ENCODE assay signal across 8 cellular contexts in genomic region chr13:110412132-110412912, GRCh38.
DNase-seq lines count a peak whose midpoint lies in the region; ATAC-seq, FAIRE-seq and TF ChIP-seq lines count a peak whose summit lies in the region.

No MANE protein-coding gene starts in this region.

- peak; percentile 92 for FAIRE-seq in RCC 7860 (lab: Jason Lieb, UNC)

- DNase-seq in DMS79 (lab: John Stamatoyannopoulos, UW) (peak; percentile 17), HS-5 (ENCODE audit: low read depth) (peak; percentile 77), RCC 7860 (ENCODE audit: low spot score) (peak; percentile 94), occipital lobe (lab: John Stamatoyannopoulos, UW) (peak; percentile 74), suprapubic skin (ENCODE audit: low spot score in 2 of 2) (peak; percentile 90 to 93)
- DNase-seq in activated gamma-delta T cell treated with anti-CD3 and anti-CD28 coated beads, Interleukin-2, amount 50 U/mL, for 16 hours (ENCODE audit: low read depth) = peak; percentile 16

- ATAC-seq in GM21381 (IDR thresholded peaks at IDR 0.05; ENCODE audit: unreplicated experiment) (peak; percentile 90), gastroesophageal sphincter (peak; percentile 94)

- no peak overlapping the region for H3K4me3 ChIP-seq in gastroesophageal sphincter
- no peak overlapping the region for H3K4me3 ChIP-seq in suprapubic skin

- TF ChIP-seq EP300 in gastroesophageal sphincter (IDR thresholded peaks at IDR 0.05) (peak; percentile 82), suprapubic skin (IDR thresholded peaks at IDR 0.05) (peak; percentile 83)

- H3K27ac ChIP-seq in gastroesophageal sphincter = peak overlapping the region; percentile 86 to 96 (median 92)
- peak overlapping the region; percentile 55 for H3K27ac ChIP-seq in suprapubic skin

- 8 to 28% methylated on average over 12 to 13 of the region's 16 CpGs for WGBS in gastroesophageal sphincter (ENCODE audit: low coverage in 1 of 2), 2 donors
- WGBS in suprapubic skin = 32% methylated on average over 16 of the region's 16 CpGs

- H3K36me3 ChIP-seq in gastroesophageal sphincter (no peaks in the 10 kb centered on the region), suprapubic skin (no peaks in the 10 kb centered on the region)

- no peaks in the 10 kb centered on the region for H3K27me3 ChIP-seq in gastroesophageal sphincter
- H3K27me3 ChIP-seq in suprapubic skin = no peaks in the 10 kb centered on the region

- TF ChIP-seq CTCF in gastroesophageal sphincter (IDR thresholded peaks at IDR 0.05) = peak; percentile 86 to 95 (median 88)
- peak; percentile 93 to 95 for TF ChIP-seq CTCF in suprapubic skin (IDR thresholded peaks at IDR 0.05)

- H3K4me1 ChIP-seq in gastroesophageal sphincter = peaks cover 6 to 96% (median 41%) of the 10 kb centered on the region in 3 donors
- peaks cover 48% of the 10 kb centered on the region for H3K4me1 ChIP-seq in suprapubic skin

- H3K9me3 ChIP-seq in gastroesophageal sphincter (no peaks in the 10 kb centered on the region), suprapubic skin (no peaks in the 10 kb centered on the region)

- no peak for TF ChIP-seq POLR2A in gastroesophageal sphincter (IDR thresholded peaks at IDR 0.05)
- TF ChIP-seq POLR2A in suprapubic skin (IDR thresholded peaks at IDR 0.05) = no peak

Comparison
In these comparisons a context has a peak if more than half of its experiments do, and no peak if none do; other contexts are left out.
1. DNase-seq: peak in every context shown above with its lines; median percentile 94 in RCC 7860; 92 in suprapubic skin; 77 in HS-5; 74 in occipital lobe; 17 in DMS79; 16 in activated gamma-delta T cell treated with anti-CD3 and anti-CD28 coated beads, Interleukin-2, amount 50 U/mL, for 16 hours.